20 cellular contexts compared by ENCODE assay signal in genomic region chr9:126393876-126394275, GRCh38.
DNase-seq lines count a peak whose midpoint lies in the region; ATAC-seq and TF ChIP-seq lines count a peak whose summit lies in the region.
"Had no signal": no experiment of that assay in that cellular context is flagged by ENCODE, and none has a peak within 500 bp of the region (broad histone marks: within the 10 kb centered on the region; RNA-seq: fewer than 3 reads in every experiment).

No MANE protein-coding gene starts in this region.

- H3K27me3 ChIP-seq in left ventricle myocardium inferior (ENCODE audit: low read depth) (no peaks in the 10 kb centered on the region), fibroblast of lung (ENCODE audit: control insufficient read depth, insufficient read depth, low read length) (no peaks in the 10 kb centered on the region)
- H3K27me3 ChIP-seq: BLaER1 treated with 17β-estradiol and CSF1 and Interleukin-3, amounts not matched to agents 10 nM and 100 nM; uterus had no signal

- H3K9ac ChIP-seq in fibroblast of lung (ENCODE audit: insufficient read depth, low read length) = no peak overlapping the region
- H3K9ac ChIP-seq: BLaER1 treated with 17β-estradiol and CSF1 and Interleukin-3, amounts not matched to agents 10 nM and 100 nM had no signal

- H2AFZ ChIP-seq in fibroblast of lung (ENCODE audit: low read length) = no peak overlapping the region

- TF ChIP-seq CTCF in left ventricle myocardium inferior (IDR thresholded peaks at IDR 0.05; ENCODE audit: borderline replicate concordance) (no peak), fibroblast of lung (conservative IDR thresholded peaks at IDR 0.05 in 1 of 2, IDR thresholded peaks at IDR 0.05 in 1 of 2; ENCODE audit: low read depth in 1 of 2, low read length in 2 of 2) (no peak)

- 75% methylated on average over 6 of the region's 6 CpGs for WGBS in urinary bladder

- H3K36me3 ChIP-seq in left ventricle myocardium inferior = peaks cover 40% of the 10 kb centered on the region
- H3K36me3 ChIP-seq in fibroblast of lung (ENCODE audit: control insufficient read depth, insufficient read depth, low read length) = no peaks in the 10 kb centered on the region
- no peaks in the 10 kb centered on the region for H3K36me3 ChIP-seq in urinary bladder (ENCODE audit: insufficient read depth)
- H3K36me3 ChIP-seq: uterus had no signal

- DNase-seq in left ventricle myocardium inferior = no peak
- DNase-seq in cardiac septum (ENCODE audit: low spot score) = no peak
- DNase-seq in fibroblast of lung (ENCODE audit: low read depth in 2 of 2) = peak; percentile 18 to 63
- DNase-seq in renal cortical epithelial cell (ENCODE audit: low read depth) = peak; percentile 17
- no peak for DNase-seq in NCI-H526 treated with DMSO at 0.1 percent for 48 hours (lab: John Stamatoyannopoulos, UW)
- no peak for DNase-seq in DMS79 (lab: John Stamatoyannopoulos, UW)
- DNase-seq: DMS 273 treated with DMSO at 0.1 percent for 48 hours; erythroblast; HCEC 1CT; MV-4-11; NCI-H187 treated with DMSO at 0.1 percent for 48 hours; NK-92 treated with Interleukin-12 subunit alpha and Interleukin-12 subunit beta, amount 100 ng/mL, for 24 hours; nucleus accumbens; stimulated activated naive CD4-positive, alpha-beta T cell; uterus had no signal

- H3K4me3 ChIP-seq in left ventricle myocardium inferior = no peak overlapping the region
- no peak overlapping the region for H3K4me3 ChIP-seq in fibroblast of lung (replicated peaks in 1 of 4; ENCODE audit: control extremely low read depth in 1 of 4, insufficient read depth in 1 of 4, low read depth in 3 of 4, low read length in 4 of 4)
- no peak overlapping the region for H3K4me3 ChIP-seq in urinary bladder (ENCODE audit: low read depth, low read length)
- H3K4me3 ChIP-seq: BLaER1 treated with 17β-estradiol and CSF1 and Interleukin-3, amounts not matched to agents 10 nM and 100 nM; GM12878; SK-N-MC; uterus had no signal

- no peaks in the 10 kb centered on the region for H3K79me2 ChIP-seq in fibroblast of lung (ENCODE audit: control insufficient read depth, insufficient read depth, low read length)

- H3K4me1 ChIP-seq in left ventricle myocardium inferior (peaks cover 40% of the 10 kb centered on the region), fibroblast of lung (ENCODE audit: control insufficient read depth, extremely low read depth, insufficient read depth, low read length) (no peaks in the 10 kb centered on the region), urinary bladder (ENCODE audit: insufficient read depth) (peaks cover 4% of the 10 kb centered on the region)
- H3K4me1 ChIP-seq: uterus had no signal

- no peak overlapping the region for H3K4me2 ChIP-seq in fibroblast of lung (ENCODE audit: extremely low read depth, insufficient read depth, low read length)

- ATAC-seq in HG03565 (IDR thresholded peaks at IDR 0.05; ENCODE audit: unreplicated experiment) = no peak
- ATAC-seq: GM12878 had no signal

- H3K27ac ChIP-seq in left ventricle myocardium inferior (replicated peaks) (peak overlapping the region; percentile 76), fibroblast of lung (ENCODE audit: insufficient read depth, low read length) (no peak overlapping the region), urinary bladder (ENCODE audit: low read depth) (peak overlapping the region; percentile 56)
- H3K27ac ChIP-seq: SK-N-MC had no signal

- intact Hi-C loops in left ventricle myocardium inferior (cut with micrococcal nuclease) (loop anchor here (5.0 kb wide), 1 partner anchor 57 kb away; no protein-coding TSS in a partner anchor), cardiac septum (cut with DNase I) (no loop called here)

- no peaks in the 10 kb centered on the region for H4K20me1 ChIP-seq in fibroblast of lung (ENCODE audit: control insufficient read depth, extremely low read depth, insufficient read depth, low read length)
- H4K20me1 ChIP-seq: BLaER1 treated with 17β-estradiol and CSF1 and Interleukin-3, amounts not matched to agents 10 nM and 100 nM had no signal

- H3K9me3 ChIP-seq in left ventricle myocardium inferior (replicated peaks) = no peaks in the 10 kb centered on the region
- no peaks in the 10 kb centered on the region for H3K9me3 ChIP-seq in fibroblast of lung (ENCODE audit: control insufficient read depth, insufficient read depth, low read depth, low read length)
- H3K9me3 ChIP-seq: BLaER1 treated with 17β-estradiol and CSF1 and Interleukin-3, amounts not matched to agents 10 nM and 100 nM; uterus had no signal

Comparison
In these comparisons a context has a peak if more than half of its experiments do, and no peak if none do; other contexts are left out.
1. DNase-seq: peak in fibroblast of lung (2 of 2) and renal cortical epithelial cell (single experiment); none in left ventricle myocardium inferior (single experiment), cardiac septum (single experiment), NCI-H526 treated with DMSO at 0.1 percent for 48 hours (single experiment) and DMS79 (single experiment).